Comparison of ENCODE assay signal across 12 cellular contexts in the genomic region with DNA sequence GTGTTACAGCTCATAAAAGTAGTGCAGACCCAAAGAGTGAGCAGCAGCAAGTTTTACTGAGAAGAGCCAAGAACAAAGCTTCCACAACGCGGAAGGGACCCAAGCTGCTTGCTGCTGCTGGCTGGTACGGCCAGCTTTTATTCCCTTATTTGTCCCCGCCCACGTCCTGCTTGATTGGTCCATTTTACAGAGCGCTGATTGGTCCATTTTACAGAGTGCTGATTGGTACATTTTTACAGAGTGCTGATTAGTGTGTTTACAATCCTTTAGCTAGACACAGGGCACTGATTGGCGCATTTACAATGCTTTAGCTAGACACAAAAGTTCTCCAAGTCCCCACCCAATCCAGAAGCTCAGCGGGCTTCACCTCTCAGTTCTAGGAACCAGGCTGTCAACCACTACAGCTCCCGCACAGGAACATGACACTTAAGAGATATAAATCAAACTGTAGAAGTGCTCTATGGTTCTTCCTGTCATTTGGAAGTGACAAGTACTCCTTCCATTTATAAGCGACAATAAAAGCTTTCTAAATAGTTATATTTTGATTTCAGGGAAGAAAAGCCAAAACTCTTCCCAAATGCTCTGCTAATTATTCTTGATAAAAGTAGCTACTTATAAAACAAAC. TPM values are rescaled to one million over a fixed set of nuclear protein-coding genes. Genes with fewer than 3 reads are reported as not detected.
DNase-seq lines count a peak whose midpoint lies in the region; TF ChIP-seq lines count a peak whose summit lies in the region.
"Had no signal": no experiment of that assay in that cellular context is flagged by ENCODE, and none has a peak within 500 bp of the region (broad histone marks: within the 10 kb centered on the region; RNA-seq: fewer than 3 reads in every experiment).

No MANE protein-coding gene starts in this region.

- no peaks in the 10 kb centered on the region for H3K9me3 ChIP-seq in testis

- no peaks in the 10 kb centered on the region for H3K4me1 ChIP-seq in testis

- DNase-seq in NCI-H510A treated with DMSO at 0.1 percent for 48 hours (lab: John Stamatoyannopoulos, UW) (peak; percentile 17), NCI-H510A (lab: John Stamatoyannopoulos, UW) (no peak), HEK293T (ENCODE audit: extremely low spot score) (no peak), RWPE1 (ENCODE audit: low spot score) (no peak), testis (peak; percentile 83), superior temporal gyrus (ENCODE audit: extremely low spot score) (no peak), retina (no peak)
- DNase-seq: 8988T; ACHN; CD4-positive, CD25-positive, alpha-beta regulatory T cell; GM23248 had no signal

- no peaks in the 10 kb centered on the region for H3K27me3 ChIP-seq in testis
- H3K27me3 ChIP-seq: BLaER1 treated with 17β-estradiol and CSF1 and Interleukin-3, amounts not matched to agents 10 nM and 100 nM had no signal

- WGBS in testis, 2 donors, result 65 to 66% methylated on average over 10 of the region's 10 CpGs

- H3K27ac ChIP-seq in RWPE1 (0 out of 2 replicates have a peak overlapping the region, but pooled peaks have one; percentile 3), testis (peak overlapping the region; percentile 2 to 6)
- H3K27ac ChIP-seq: BLaER1 treated with 17β-estradiol and CSF1 and Interleukin-3, amounts not matched to agents 10 nM and 100 nM; GM23248 had no signal

- TF ChIP-seq CTCF in RWPE1 (conservative IDR thresholded peaks at IDR 0.05; ENCODE audit: low read depth) (no peak), testis (IDR thresholded peaks at IDR 0.05) (no peak)

- intact Hi-C loops in testis (cut with DNase I; ENCODE audit: low total_unique reads), result no loop called here

- H3K4me3 ChIP-seq in testis, result peak overlapping the region in 1 of 2 donors; percentile 39
- H3K4me3 ChIP-seq: GM23248 had no signal

- TF ChIP-seq POLR2A in testis (IDR thresholded peaks at IDR 0.05), result peak; percentile 37

- H3K36me3 ChIP-seq in testis (ENCODE audit: low read depth, missing control alignments), result no peaks in the 10 kb centered on the region

- POLR2A ChIA-PET in HEK293T (lab: Yijun Ruan, JAX) (interaction anchor here (1.6 kb wide), 1 partner anchor 28 kb away, joined by 4 read pairs; a partner anchor contains a TSS), RWPE1 (lab: Yijun Ruan, JAX; ENCODE audit: low non-redundant PET) (no interaction called here)

- CTCF ChIA-PET in HEK293T (lab: Yijun Ruan, JAX), result no interaction called here
- CTCF ChIA-PET in RWPE1 (lab: Yijun Ruan, JAX), result interaction anchor here (1.0 kb wide), 1 partner anchor 9 kb away, joined by 5 read pairs; no protein-coding TSS in a partner anchor

TF ChIP-seq in HEK293T, 16 proteins besides CTCF, POLR2A, EP300 and RAD21:
- TF ChIP-seq SP1 (IDR thresholded peaks at IDR 0.05) (no peak), FOXK2 (IDR thresholded peaks at IDR 0.05) (no peak)
- TF ChIP-seq, protein P1, sequence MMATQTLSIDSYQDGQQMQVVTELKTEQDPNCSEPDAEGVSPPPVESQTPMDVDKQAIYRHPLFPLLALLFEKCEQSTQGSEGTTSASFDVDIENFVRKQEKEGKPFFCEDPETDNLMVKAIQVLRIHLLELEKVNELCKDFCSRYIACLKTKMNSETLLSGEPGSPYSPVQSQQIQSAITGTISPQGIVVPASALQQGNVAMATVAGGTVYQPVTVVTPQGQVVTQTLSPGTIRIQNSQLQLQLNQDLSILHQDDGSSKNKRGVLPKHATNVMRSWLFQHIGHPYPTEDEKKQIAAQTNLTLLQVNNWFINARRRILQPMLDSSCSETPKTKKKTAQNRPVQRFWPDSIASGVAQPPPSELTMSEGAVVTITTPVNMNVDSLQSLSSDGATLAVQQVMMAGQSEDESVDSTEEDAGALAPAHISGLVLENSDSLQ (IDR thresholded peaks at IDR 0.05), result peak; percentile 47; the same call in 1 of the 2 replicates

RNA-seq across cellular contexts. Expression of a gene that starts 28.5 kb away (rescaled TPM):
- 10 to 100 TPM; 24.4 to 29.1 TPM for total RNA-seq in testis
- polyA plus RNA-seq in testis (ENCODE audit: insufficient read depth, low read depth, low replicate concordance), result 13.8 TPM

RNA-seq across cellular contexts. Expression of a gene that starts 28.6 kb away (rescaled TPM):
- 10 to 100 TPM; 56.2 to 63.8 TPM for total RNA-seq in testis
- 73.3 TPM for polyA plus RNA-seq in testis (ENCODE audit: insufficient read depth, low read depth, low replicate concordance)

RNA-seq across cellular contexts. Expression of a gene that starts 50.1 kb away (rescaled TPM):
- total RNA-seq in testis, result 10 to 100 TPM in 1 of 2 donors, 1 to 10 TPM in 1; 9.5 to 13.1 TPM
- polyA plus RNA-seq in testis (ENCODE audit: insufficient read depth, low read depth, low replicate concordance), result 9.5 TPM

Comparison
In these comparisons a context has a peak if more than half of its experiments do, and no peak if none do; other contexts are left out.
1. DNase-seq: peak in NCI-H510A treated with DMSO at 0.1 percent for 48 hours (single experiment) and testis (single experiment); none in NCI-H510A (single experiment), HEK293T (single experiment), RWPE1 (single experiment), superior temporal gyrus (single experiment) and retina (single experiment).